Comparison of ENCODE assay signal across 10 cellular contexts in the genomic region with DNA sequence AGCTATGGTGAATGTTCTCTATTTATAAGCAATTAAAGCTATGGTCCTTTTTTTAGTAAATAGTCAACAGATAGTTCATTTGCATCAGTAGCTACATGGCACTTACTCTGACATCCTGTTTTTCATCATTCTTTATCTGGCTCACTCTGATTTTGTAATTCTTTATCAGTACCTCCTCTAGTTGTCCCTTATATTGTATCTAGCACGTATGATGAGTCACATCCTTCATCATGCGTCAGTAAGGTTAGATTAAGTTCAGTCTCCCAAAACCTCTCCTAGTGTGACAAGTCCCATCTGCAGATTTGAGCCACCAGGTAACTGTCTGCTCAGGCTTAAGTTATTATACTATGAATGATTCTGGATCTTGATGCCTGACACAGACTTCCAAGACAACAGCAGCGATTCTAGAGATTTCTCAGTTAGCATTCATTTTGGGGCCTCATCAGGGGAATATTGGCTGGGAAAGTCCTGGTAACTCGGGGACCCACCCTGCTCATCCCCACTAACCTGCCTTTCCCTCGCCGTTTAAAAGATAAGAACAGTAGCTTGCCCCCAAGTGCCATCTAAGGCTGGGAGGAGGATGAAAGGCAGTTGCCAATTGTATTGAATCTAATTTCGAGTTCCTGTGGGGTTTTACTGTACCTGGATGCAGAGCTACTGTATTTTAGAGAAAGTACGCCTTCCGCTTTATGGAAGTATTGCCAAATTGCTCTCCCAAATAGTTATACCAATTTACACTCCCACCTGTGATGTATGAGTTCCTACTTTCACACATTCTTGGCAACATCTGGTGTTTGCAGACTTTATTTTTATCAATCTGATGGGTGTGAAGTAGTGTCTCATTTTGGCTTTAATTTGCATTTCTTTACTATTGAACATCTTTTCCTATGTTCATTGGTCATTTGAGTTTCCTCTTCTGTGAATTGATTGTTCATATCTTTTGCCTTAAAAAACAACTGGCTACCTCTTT. TPM values are rescaled to one million over a fixed set of nuclear protein-coding genes. Genes with fewer than 3 reads are reported as not detected.
DNase-seq lines count a peak whose midpoint lies in the region; ATAC-seq, FAIRE-seq and TF ChIP-seq lines count a peak whose summit lies in the region.
"Had no signal": no experiment of that assay in that cellular context is flagged by ENCODE, and none has a peak within 500 bp of the region (broad histone marks: within the 10 kb centered on the region; RNA-seq: fewer than 3 reads in every experiment).

No MANE protein-coding gene starts in this region.

- peaks cover 13% of the 10 kb centered on the region for H3K79me2 ChIP-seq in astrocyte (ENCODE audit: insufficient read depth, low read length)

- H3K4me3 ChIP-seq in astrocyte (ENCODE audit: insufficient read depth, low read depth, low read length): no peak overlapping the region
- H3K4me3 ChIP-seq in left lung: no peak overlapping the region
- H3K4me3 ChIP-seq: sigmoid colon had no signal

- H3K4me2 ChIP-seq in astrocyte (ENCODE audit: low read length): peak overlapping the region; percentile 66

- FAIRE-seq in astrocyte (lab: Jason Lieb, UNC): peak; percentile 26

- peaks cover 21% of the 10 kb centered on the region for H3K4me1 Mint-ChIP-seq in astrocyte (ENCODE audit: low read depth, unreplicated experiment)
- peaks cover 0 to 4% of the 10 kb centered on the region in 2 donors for H3K4me1 Mint-ChIP-seq in stimulated activated naive B cell treated with anti-CD40 and anti-IgM and Interleukin-4, amounts not matched to agents 10 μg/mL and 1 μg/mL and 100 μg/mL, for 72 hours

- ATAC-seq in HG03354 (IDR thresholded peaks at IDR 0.05; ENCODE audit: poor library complexity, severe bottlenecking, unreplicated experiment): peak; percentile 50
- ATAC-seq in left lung: peak; percentile 40
- ATAC-seq in stimulated activated naive B cell treated with anti-CD40 and anti-IgM and Interleukin-4, amounts not matched to agents 10 μg/mL and 1 μg/mL and 100 μg/mL, for 72 hours (replicated peaks): no peak
- no peak for ATAC-seq in HG02981 (IDR thresholded peaks at IDR 0.05; ENCODE audit: unreplicated experiment)

- H3K27ac Mint-ChIP-seq in astrocyte (ENCODE audit: unreplicated experiment): peak overlapping the region; percentile 84
- no peak overlapping the region for H3K27ac Mint-ChIP-seq in stimulated activated naive B cell treated with anti-CD40 and anti-IgM and Interleukin-4, amounts not matched to agents 10 μg/mL and 1 μg/mL and 100 μg/mL, for 72 hours

- H3K27me3 ChIP-seq in astrocyte (ENCODE audit: insufficient read depth, low read length) (no peaks in the 10 kb centered on the region), left lung (no peaks in the 10 kb centered on the region)
- H3K27me3 ChIP-seq: sigmoid colon had no signal

- H3K9me3 ChIP-seq in astrocyte (ENCODE audit: insufficient read depth, low read depth, low read length): no peaks in the 10 kb centered on the region
- no peaks in the 10 kb centered on the region for H3K9me3 ChIP-seq in left lung
- H3K9me3 ChIP-seq: sigmoid colon had no signal

- no peaks in the 10 kb centered on the region for H3K9me3 Mint-ChIP-seq in astrocyte (ENCODE audit: unreplicated experiment)
- peaks cover 2 to 4% of the 10 kb centered on the region in 2 donors for H3K9me3 Mint-ChIP-seq in stimulated activated naive B cell treated with anti-CD40 and anti-IgM and Interleukin-4, amounts not matched to agents 10 μg/mL and 1 μg/mL and 100 μg/mL, for 72 hours

- intact Hi-C loops in left lung (cut with DNase I): no loop called here

- TF ChIP-seq CTCF in astrocyte (IDR thresholded peaks at IDR 0.05; ENCODE audit: insufficient read depth, low read depth, low read length) (no peak), left lung (IDR thresholded peaks at IDR 0.05) (no peak)

- H4K20me1 ChIP-seq in astrocyte (ENCODE audit: insufficient read depth, low read length): no peaks in the 10 kb centered on the region

- H3K36me3 ChIP-seq in astrocyte (ENCODE audit: insufficient read depth, low read length) (no peaks in the 10 kb centered on the region), left lung (peaks cover 0 to 13% of the 10 kb centered on the region in 2 donors)

- H3K36me3 Mint-ChIP-seq in astrocyte (ENCODE audit: low read depth, unreplicated experiment): no peaks in the 10 kb centered on the region
- H3K36me3 Mint-ChIP-seq in stimulated activated naive B cell treated with anti-CD40 and anti-IgM and Interleukin-4, amounts not matched to agents 10 μg/mL and 1 μg/mL and 100 μg/mL, for 72 hours: peaks cover 10 to 29% of the 10 kb centered on the region in 2 donors

- no peak overlapping the region for H3K4me3 Mint-ChIP-seq in astrocyte (ENCODE audit: unreplicated experiment)
- H3K4me3 Mint-ChIP-seq in stimulated activated naive B cell treated with anti-CD40 and anti-IgM and Interleukin-4, amounts not matched to agents 10 μg/mL and 1 μg/mL and 100 μg/mL, for 72 hours: no peak overlapping the region

- H3K4me1 ChIP-seq in astrocyte (ENCODE audit: insufficient read depth, low read length) (peaks cover 23% of the 10 kb centered on the region), left lung (peaks cover 0 to 14% of the 10 kb centered on the region in 2 donors)

- peak; percentile 20 for DNase-seq in GM03348 (ENCODE audit: low spot score)
- peak; percentile 87 for DNase-seq in astrocyte (ENCODE audit: low read depth)
- DNase-seq in left lung: no peak
- no peak for DNase-seq in stimulated activated naive B cell treated with anti-CD40 and anti-IgM and Interleukin-4, amounts not matched to agents 10 μg/mL and 1 μg/mL and 100 μg/mL, for 72 hours
- no peak for DNase-seq in SIG-M5 treated with dmso at 0.1 percent for 504 hours (lab: John Stamatoyannopoulos, UW; ENCODE audit: unreplicated experiment)
- DNase-seq in NCI-H748 treated with DMSO at 0.1 percent for 48 hours (lab: John Stamatoyannopoulos, UW): no peak
- DNase-seq: sigmoid colon had no signal

- no peak overlapping the region for H2AFZ ChIP-seq in astrocyte (ENCODE audit: low read depth, low read length)

- H3K9ac ChIP-seq in astrocyte (ENCODE audit: low read length): peak overlapping the region; percentile 65

- no peaks in the 10 kb centered on the region for H3K27me3 Mint-ChIP-seq in astrocyte (ENCODE audit: low read depth, unreplicated experiment)
- H3K27me3 Mint-ChIP-seq in stimulated activated naive B cell treated with anti-CD40 and anti-IgM and Interleukin-4, amounts not matched to agents 10 μg/mL and 1 μg/mL and 100 μg/mL, for 72 hours: peaks cover 8 to 19% of the 10 kb centered on the region in 2 donors

- H3K27ac ChIP-seq in astrocyte (ENCODE audit: low read depth, low read length): peak overlapping the region; percentile 77
- H3K27ac ChIP-seq in left lung: no peak overlapping the region
- H3K27ac ChIP-seq: HL-60, sigmoid colon had no signal

RNA-seq across cellular contexts. Expression of a gene that starts 55.9 kb away (rescaled TPM):
- total RNA-seq in astrocyte (10.4 and 12.0 TPM in 2 replicates), left lung (10 to 100 TPM; 15.1 to 16.2 TPM)

Comparison
In these comparisons a context has a peak if more than half of its experiments do, and no peak if none do; other contexts are left out.
1. DNase-seq: peak in GM03348 (single experiment) and astrocyte (single experiment); none in left lung (0 of 2), stimulated activated naive B cell treated with anti-CD40 and anti-IgM and Interleukin-4, amounts not matched to agents 10 μg/mL and 1 μg/mL and 100 μg/mL, for 72 hours (single experiment), SIG-M5 treated with dmso at 0.1 percent for 504 hours (single experiment) and NCI-H748 treated with DMSO at 0.1 percent for 48 hours (single experiment).
2. ATAC-seq: peak in HG03354 (single experiment) and left lung (single experiment); none in stimulated activated naive B cell treated with anti-CD40 and anti-IgM and Interleukin-4, amounts not matched to agents 10 μg/mL and 1 μg/mL and 100 μg/mL, for 72 hours (0 of 2) and HG02981 (single experiment).